Comparison of ENCODE assay signal across 11 cellular contexts in genomic region chr18:54805571-54806334, GRCh38. TPM values are rescaled to one million over a fixed set of nuclear protein-coding genes. Genes with fewer than 3 reads are reported as not detected.
A peak's percentile ranks its signal among the peaks of the same experiment; 100 is the strongest.
DNase-seq lines count a peak whose midpoint lies in the region; ATAC-seq and TF ChIP-seq lines count a peak whose summit lies in the region.
"Had no signal": no experiment of that assay in that cellular context is flagged by ENCODE, and none has a peak within 500 bp of the region (broad histone marks: within the 10 kb centered on the region; RNA-seq: fewer than 3 reads in every experiment).

No MANE protein-coding gene starts in this region.

- peaks cover 22% of the 10 kb centered on the region for H3K4me1 Mint-ChIP-seq in activated T-helper 2 cell treated with anti-CD3 and anti-CD28 coated beads, Interferon-gamma antibody, Interleukin-2, Interleukin-4, amounts not matched to agents 10 μg/mL and 5 μg/mL and 100 μg/mL, durations not matched to agents 14 hours and 24 hours and 36 hours (ENCODE audit: low read depth)

- H3K27me3 ChIP-seq in BE2C (no peaks in the 10 kb centered on the region), left lung (no peaks in the 10 kb centered on the region), colonic mucosa (no peaks in the 10 kb centered on the region)

- no peak overlapping the region for H3K9ac ChIP-seq in colonic mucosa (ENCODE audit: low read depth in 2 of 2, low read length in 2 of 2)

- DNase-seq in BE2C, result peak; percentile 49
- DNase-seq in Jurkat, Clone E6-1 (ENCODE audit: low read depth, low spot score), result peak; percentile 14
- no peak for DNase-seq in activated T-helper 2 cell treated with anti-CD3 and anti-CD28 coated beads, Interferon-gamma antibody, Interleukin-2, Interleukin-4, amounts not matched to agents 10 μg/mL and 5 μg/mL and 100 μg/mL, durations not matched to agents 14 hours and 24 hours and 36 hours (ENCODE audit: low spot score)
- DNase-seq in left lung, result no peak
- no peak for DNase-seq in colonic mucosa
- DNase-seq: cerebellar nuclear complex, NCI-H1436 had no signal

- H3K27me3 Mint-ChIP-seq in activated T-helper 2 cell treated with anti-CD3 and anti-CD28 coated beads, Interferon-gamma antibody, Interleukin-2, Interleukin-4, amounts not matched to agents 10 μg/mL and 5 μg/mL and 100 μg/mL, durations not matched to agents 14 hours and 24 hours and 36 hours (ENCODE audit: low read depth), result peaks cover 22% of the 10 kb centered on the region

- H3K36me3 Mint-ChIP-seq in activated T-helper 2 cell treated with anti-CD3 and anti-CD28 coated beads, Interferon-gamma antibody, Interleukin-2, Interleukin-4, amounts not matched to agents 10 μg/mL and 5 μg/mL and 100 μg/mL, durations not matched to agents 14 hours and 24 hours and 36 hours (ENCODE audit: low read depth), result no peaks in the 10 kb centered on the region
- H3K36me3 Mint-ChIP-seq: mesothelial cell of epicardium had no signal

- peak overlapping the region; percentile 64 for H3K27ac Mint-ChIP-seq in activated T-helper 2 cell treated with anti-CD3 and anti-CD28 coated beads, Interferon-gamma antibody, Interleukin-2, Interleukin-4, amounts not matched to agents 10 μg/mL and 5 μg/mL and 100 μg/mL, durations not matched to agents 14 hours and 24 hours and 36 hours

- H3K27ac ChIP-seq in left lung (no peak overlapping the region), colonic mucosa (no peak overlapping the region)

- ATAC-seq in left lung (peak; percentile 64), HG03280 (IDR thresholded peaks at IDR 0.05; ENCODE audit: unreplicated experiment) (no peak), HG02852 (IDR thresholded peaks at IDR 0.05; ENCODE audit: unreplicated experiment) (no peak), GM19035 (IDR thresholded peaks at IDR 0.05; ENCODE audit: unreplicated experiment) (no peak)

- TF ChIP-seq CTCF in BE2C (IDR thresholded peaks at IDR 0.05; ENCODE audit: low read depth, low read length) (no peak), left lung (IDR thresholded peaks at IDR 0.05) (no peak), colonic mucosa (IDR thresholded peaks at IDR 0.05) (no peak)

- H3K4me1 ChIP-seq in BE2C, result no peaks in the 10 kb centered on the region
- no peaks in the 10 kb centered on the region for H3K4me1 ChIP-seq in left lung
- no peaks in the 10 kb centered on the region for H3K4me1 ChIP-seq in colonic mucosa

- intact Hi-C loops in activated T-helper 2 cell treated with anti-CD3 and anti-CD28 coated beads, Interferon-gamma antibody, Interleukin-2, Interleukin-4, amounts not matched to agents 10 μg/mL and 5 μg/mL and 100 μg/mL, durations not matched to agents 14 hours and 24 hours and 36 hours (cut with micrococcal nuclease), result loop anchor here (1.0 to 5.0 kb wide), 8 partner anchors 23 to 545 kb away; partner anchors contain the start of gene RAB27B
- intact Hi-C loops in left lung (cut with DNase I), result no loop called here
- intact Hi-C loops in colonic mucosa (cut with DNase I), result no loop called here

- H3K4me3 ChIP-seq in BE2C (ENCODE audit: low read depth, low read length), result no peak overlapping the region
- H3K4me3 ChIP-seq in Jurkat, Clone E6-1 (ENCODE audit: low read length), result no peak overlapping the region
- H3K4me3 ChIP-seq in left lung, result no peak overlapping the region
- no peak overlapping the region for H3K4me3 ChIP-seq in colonic mucosa

- no peaks in the 10 kb centered on the region for H3K9me3 ChIP-seq in BE2C
- no peaks in the 10 kb centered on the region for H3K9me3 ChIP-seq in left lung
- H3K9me3 ChIP-seq in colonic mucosa, result no peaks in the 10 kb centered on the region

- H3K36me3 ChIP-seq in BE2C (no peaks in the 10 kb centered on the region), left lung (no peaks in the 10 kb centered on the region), colonic mucosa (no peaks in the 10 kb centered on the region)

- H3K9me3 Mint-ChIP-seq in activated T-helper 2 cell treated with anti-CD3 and anti-CD28 coated beads, Interferon-gamma antibody, Interleukin-2, Interleukin-4, amounts not matched to agents 10 μg/mL and 5 μg/mL and 100 μg/mL, durations not matched to agents 14 hours and 24 hours and 36 hours, result peaks cover 3% of the 10 kb centered on the region
- H3K9me3 Mint-ChIP-seq: mesothelial cell of epicardium had no signal

- no peak overlapping the region for H3K4me3 Mint-ChIP-seq in activated T-helper 2 cell treated with anti-CD3 and anti-CD28 coated beads, Interferon-gamma antibody, Interleukin-2, Interleukin-4, amounts not matched to agents 10 μg/mL and 5 μg/mL and 100 μg/mL, durations not matched to agents 14 hours and 24 hours and 36 hours (ENCODE audit: low read depth)
- H3K4me3 Mint-ChIP-seq: mesothelial cell of epicardium had no signal

RNA-seq across cellular contexts. Expression of gene RAB27B, which starts 22.5 kb away (rescaled TPM):
- polyA plus RNA-seq in BE2C (2012; ENCODE audit: insufficient read depth, insufficient read length, low read depth), result 7.3 TPM
- polyA plus RNA-seq in Jurkat, Clone E6-1 (2012; ENCODE audit: insufficient read depth, insufficient read length), result not detected
- total RNA-seq in activated T-helper 2 cell treated with anti-CD3 and anti-CD28 coated beads, Interferon-gamma antibody, Interleukin-2, Interleukin-4, amounts not matched to agents 10 μg/mL and 5 μg/mL and 100 μg/mL, durations not matched to agents 14 hours and 24 hours and 36 hours, result 0.75 and 0.92 TPM in 2 replicates
- total RNA-seq in left lung (10 to 100 TPM; 57.9 to 66.6 TPM), colonic mucosa (10 to 100 TPM in 1 of 2 donors, 1 to 10 TPM in 1; 8.9 to 12.5 TPM)

Comparison
In these comparisons a context has a peak if more than half of its experiments do, and no peak if none do; other contexts are left out.
1. DNase-seq: peak in BE2C (single experiment) and Jurkat, Clone E6-1 (single experiment); none in activated T-helper 2 cell treated with anti-CD3 and anti-CD28 coated beads, Interferon-gamma antibody, Interleukin-2, Interleukin-4, amounts not matched to agents 10 μg/mL and 5 μg/mL and 100 μg/mL, durations not matched to agents 14 hours and 24 hours and 36 hours (single experiment), left lung (0 of 2) and colonic mucosa (single experiment).
2. RNA of gene RAB27B, which starts 22.5 kb away (total RNA-seq): 57.9 to 66.6 TPM in left lung; 8.9 to 12.5 TPM in colonic mucosa and 0.75 to 0.92 TPM in activated T-helper 2 cell treated with anti-CD3 and anti-CD28 coated beads, Interferon-gamma antibody, Interleukin-2, Interleukin-4, amounts not matched to agents 10 μg/mL and 5 μg/mL and 100 μg/mL, durations not matched to agents 14 hours and 24 hours and 36 hours; every median in the first group is over 4 times any median in the second.